Comparison of ENCODE assay signal across 12 cellular contexts in the genomic region with DNA sequence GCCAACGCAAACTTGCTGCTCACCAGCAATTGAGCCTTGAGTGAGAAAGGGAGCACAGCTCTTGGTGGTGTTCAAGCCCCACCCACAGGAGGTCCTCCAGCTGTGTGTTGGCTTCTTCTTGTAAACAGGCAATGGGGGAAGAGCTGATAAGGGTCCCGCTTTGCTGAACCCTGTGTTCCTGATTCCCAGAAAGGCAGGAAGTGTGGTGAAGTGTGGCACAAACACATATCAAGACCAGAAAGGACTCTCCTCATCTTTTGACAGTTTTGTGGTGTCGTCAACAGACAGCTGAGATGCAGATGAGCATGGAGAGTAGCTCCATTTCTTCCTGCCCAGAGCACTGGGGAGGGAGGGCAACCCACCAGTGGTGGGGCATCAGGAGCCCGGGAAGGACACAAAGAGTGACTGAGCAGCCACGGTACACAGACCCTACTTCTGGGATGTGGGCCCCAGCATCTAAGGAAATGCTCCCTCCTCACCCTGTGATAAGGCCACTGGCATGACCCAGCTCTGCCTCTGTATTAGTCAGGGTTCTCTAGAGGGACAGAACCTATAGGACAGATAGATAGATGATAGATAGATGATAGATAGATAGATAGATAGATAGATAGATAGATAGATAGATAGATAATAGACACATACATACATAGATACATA.
A peak's percentile ranks its signal among the peaks of the same experiment; 100 is the strongest.
DNase-seq lines count a peak whose midpoint lies in the region; ATAC-seq, FAIRE-seq and TF ChIP-seq lines count a peak whose summit lies in the region.
"Had no signal": no experiment of that assay in that cellular context is flagged by ENCODE, and none has a peak within 500 bp of the region (broad histone marks: within the 10 kb centered on the region; RNA-seq: fewer than 3 reads in every experiment).

No MANE protein-coding gene starts in this region.

- peaks cover 3% of the 10 kb centered on the region for H3K4me1 ChIP-seq in endothelial cell of umbilical vein (ENCODE audit: control insufficient read depth, extremely low read depth, insufficient read depth, low read length)

- H3K36me3 Mint-ChIP-seq in stimulated activated naive B cell treated with anti-CD40 and anti-IgM and Interleukin-4, amounts not matched to agents 10 μg/mL and 1 μg/mL and 100 μg/mL, for 72 hours = no peaks in the 10 kb centered on the region

- no peak for TF ChIP-seq CTCF in endothelial cell of umbilical vein (IDR thresholded peaks at IDR 0.05; ENCODE audit: extremely low read depth in 1 of 2, insufficient read depth in 1 of 2, low read depth in 1 of 2, low read length in 2 of 2)

- H3K36me3 ChIP-seq in endothelial cell of umbilical vein (ENCODE audit: control insufficient read depth in 2 of 2, extremely low read depth in 1 of 2, insufficient read depth in 2 of 2, low read length in 2 of 2) = no peaks in the 10 kb centered on the region
- H3K36me3 ChIP-seq: thoracic aorta had no signal

- no peak for TF ChIP-seq POLR2A in endothelial cell of umbilical vein (IDR thresholded peaks at IDR 0.05; ENCODE audit: low read depth, low read length)

- DNase-seq in activated gamma-delta T cell treated with Interleukin-2 at 50 U/mL for 16 hours (peak; percentile 13), activated gamma-delta T cell (lab: John Stamatoyannopoulos, UW) (no peak), endothelial cell of umbilical vein (ENCODE audit: low read depth, low spot score) (peak; percentile 21), NCI-H2196 treated with DMSO at 0.1 percent for 48 hours (lab: John Stamatoyannopoulos, UW; ENCODE audit: unreplicated experiment) (no peak)
- peak; percentile 20 for DNase-seq in activated CD4-positive, alpha-beta T cell treated with anti-CD3 and anti-CD28 coated beads for 48 hours
- DNase-seq in stimulated activated naive B cell treated with anti-CD40 and anti-IgM and Interleukin-4, amounts not matched to agents 10 μg/mL and 1 μg/mL and 100 μg/mL, for 72 hours = no peak
- no peak for DNase-seq in effector CD8-positive, alpha-beta T cell (lab: John Stamatoyannopoulos, UW)

- BruUV-seq in endothelial cell of umbilical vein (replicated peaks; lab: Mats Ljungman, UMichigan) = no TSS peak

- H3K27ac Mint-ChIP-seq in stimulated activated naive B cell treated with anti-CD40 and anti-IgM and Interleukin-4, amounts not matched to agents 10 μg/mL and 1 μg/mL and 100 μg/mL, for 72 hours = peak overlapping the region; percentile 79

- dilution Hi-C loops in endothelial cell of umbilical vein (cut with MboI; ENCODE audit: extremely low pct_ligation_motif_present, low sequenced_read_pairs) = no loop called here

- no peak overlapping the region for H2AFZ ChIP-seq in endothelial cell of umbilical vein (ENCODE audit: low read depth, low read length)

- H3K27me3 ChIP-seq in endothelial cell of umbilical vein (ENCODE audit: control insufficient read depth in 2 of 2, insufficient read depth in 2 of 2, low read length in 2 of 2) = peaks cover 0 to 5% of the 10 kb centered on the region in 2 experiments

- H3K9ac ChIP-seq in endothelial cell of umbilical vein (replicated peaks; ENCODE audit: extremely low read depth, insufficient read depth, low read length) = no peak overlapping the region

- intact Hi-C loops in endothelial cell of umbilical vein (cut with micrococcal nuclease) = no loop called here

- no peak for FAIRE-seq in endothelial cell of umbilical vein (lab: Jason Lieb, UNC)
- FAIRE-seq: G401.6, H1 had no signal

- no peaks in the 10 kb centered on the region for H3K9me1 ChIP-seq in endothelial cell of umbilical vein (replicated peaks; ENCODE audit: control insufficient read depth, extremely low read depth, insufficient read depth, low read length)

- ATAC-seq in stimulated activated naive B cell treated with anti-CD40 and anti-IgM and Interleukin-4, amounts not matched to agents 10 μg/mL and 1 μg/mL and 100 μg/mL, for 72 hours (replicated peaks) = peak; percentile 42 to 55
- no peak for ATAC-seq in HG02610 (IDR thresholded peaks at IDR 0.05; ENCODE audit: unreplicated experiment)

- no peak overlapping the region for H3K27ac ChIP-seq in endothelial cell of umbilical vein (ENCODE audit: insufficient read depth, low read depth, low read length)
- H3K27ac ChIP-seq: thoracic aorta had no signal

- POLR2A ChIA-PET in endothelial cell of umbilical vein (lab: Charles Lee) = no interaction called here

- peaks cover 0 to 4% of the 10 kb centered on the region in 2 donors for H3K27me3 Mint-ChIP-seq in stimulated activated naive B cell treated with anti-CD40 and anti-IgM and Interleukin-4, amounts not matched to agents 10 μg/mL and 1 μg/mL and 100 μg/mL, for 72 hours

- H3K79me2 ChIP-seq in endothelial cell of umbilical vein (ENCODE audit: control insufficient read depth, insufficient read depth, low read length) = no peaks in the 10 kb centered on the region

- H4K20me1 ChIP-seq in endothelial cell of umbilical vein (replicated peaks; ENCODE audit: control insufficient read depth, extremely low read depth, insufficient read depth, low read length) = no peaks in the 10 kb centered on the region

- H3K4me2 ChIP-seq in endothelial cell of umbilical vein (ENCODE audit: insufficient read depth, low read length) = no peak overlapping the region

- peaks cover 0 to 2% of the 10 kb centered on the region in 2 donors for H3K9me3 Mint-ChIP-seq in stimulated activated naive B cell treated with anti-CD40 and anti-IgM and Interleukin-4, amounts not matched to agents 10 μg/mL and 1 μg/mL and 100 μg/mL, for 72 hours

- no peaks in the 10 kb centered on the region for H3K9me3 ChIP-seq in endothelial cell of umbilical vein (replicated peaks; ENCODE audit: control insufficient read depth, insufficient read depth, low read length)
- H3K9me3 ChIP-seq: thoracic aorta had no signal

- peak overlapping the region; percentile 9 to 25 for H3K4me3 Mint-ChIP-seq in stimulated activated naive B cell treated with anti-CD40 and anti-IgM and Interleukin-4, amounts not matched to agents 10 μg/mL and 1 μg/mL and 100 μg/mL, for 72 hours
- H3K4me3 Mint-ChIP-seq: nephron had no signal

- peaks cover 17 to 35% of the 10 kb centered on the region in 2 donors for H3K4me1 Mint-ChIP-seq in stimulated activated naive B cell treated with anti-CD40 and anti-IgM and Interleukin-4, amounts not matched to agents 10 μg/mL and 1 μg/mL and 100 μg/mL, for 72 hours

- no peak overlapping the region for H3K4me3 ChIP-seq in endothelial cell of umbilical vein (replicated peaks in 1 of 3; ENCODE audit: insufficient read depth in 1 of 3, low read depth in 1 of 3, low read length in 3 of 3)
- H3K4me3 ChIP-seq: thoracic aorta had no signal

- CTCF ChIA-PET in endothelial cell of umbilical vein (lab: Charles Lee) = interaction anchor here (1.4 to 1.9 kb wide), 2 partner anchors 25 to 303 kb away, joined by 3 to 6 read pairs; no protein-coding TSS in a partner anchor

TF ChIP-seq in endothelial cell of umbilical vein, 7 proteins besides CTCF, POLR2A, EP300 and RAD21:
- TF ChIP-seq FOS (IDR thresholded peaks at IDR 0.05; ENCODE audit: borderline replicate concordance, insufficient read depth, low read length) (no peak), MYC (IDR thresholded peaks at IDR 0.05; ENCODE audit: low read depth, low read length) (no peak), GATA2 (IDR thresholded peaks at IDR 0.05; ENCODE audit: insufficient read depth, insufficient read length, low read depth, low read length) (no peak), POLR2AphosphoS5 (IDR thresholded peaks at IDR 0.05; ENCODE audit: insufficient read depth, low read depth, low read length) (no peak)

Comparison
In these comparisons a context has a peak if more than half of its experiments do, and no peak if none do; other contexts are left out.
1. DNase-seq: peak in activated gamma-delta T cell treated with Interleukin-2 at 50 U/mL for 16 hours (single experiment), activated CD4-positive, alpha-beta T cell treated with anti-CD3 and anti-CD28 coated beads for 48 hours (single experiment) and endothelial cell of umbilical vein (single experiment); none in activated gamma-delta T cell (single experiment), stimulated activated naive B cell treated with anti-CD40 and anti-IgM and Interleukin-4, amounts not matched to agents 10 μg/mL and 1 μg/mL and 100 μg/mL, for 72 hours (single experiment), effector CD8-positive, alpha-beta T cell (single experiment) and NCI-H2196 treated with DMSO at 0.1 percent for 48 hours (single experiment).